8 cellular contexts compared by ENCODE assay signal in genomic region chr2:30230479-30230854, GRCh38. TPM values are rescaled to one million over a fixed set of nuclear protein-coding genes. Genes with fewer than 3 reads are reported as not detected.
DNase-seq lines count a peak whose midpoint lies in the region; ATAC-seq and TF ChIP-seq lines count a peak whose summit lies in the region.

No MANE protein-coding gene starts in this region.

- H3K4me1 ChIP-seq in BE2C = no peaks in the 10 kb centered on the region
- no peaks in the 10 kb centered on the region for H3K4me1 ChIP-seq in urinary bladder (ENCODE audit: insufficient read depth)

- peak; percentile 65 for DNase-seq in BE2C
- peak; percentile 26 for DNase-seq in NCI-H524 treated with DMSO at 0.1 percent for 48 hours (lab: John Stamatoyannopoulos, UW)
- peak; percentile 36 to 70 for DNase-seq in mesothelial cell of epicardium (ENCODE audit: low spot score in 2 of 2, unreplicated experiment in 2 of 2)
- DNase-seq in DMS 273 treated with DMSO at 0.1 percent for 48 hours (lab: John Stamatoyannopoulos, UW) = no peak
- DNase-seq in activated gamma-delta T cell (lab: John Stamatoyannopoulos, UW) = no peak

- H3K27ac ChIP-seq in urinary bladder (ENCODE audit: low read depth) = peak overlapping the region; percentile 79

- H3K36me3 ChIP-seq in BE2C (no peaks in the 10 kb centered on the region), urinary bladder (ENCODE audit: insufficient read depth) (no peaks in the 10 kb centered on the region)

- TF ChIP-seq CTCF in BE2C (IDR thresholded peaks at IDR 0.05; ENCODE audit: low read depth, low read length) = peak; percentile 34
- TF ChIP-seq CTCF in mesothelial cell of epicardium (IDR thresholded peaks at IDR 0.05; ENCODE audit: unreplicated experiment) = no peak

- peaks cover 37% of the 10 kb centered on the region for H3K4me1 Mint-ChIP-seq in dendritic cell treated with granulocyte-macrophage colony-stimulating factor and Interleukin-4, amounts not matched to agents 40 ng/mL and 50 ng/mL, for 4 days (ENCODE audit: low read depth)
- peaks cover 41% of the 10 kb centered on the region for H3K4me1 Mint-ChIP-seq in mesothelial cell of epicardium

- no peak for ATAC-seq in GM18519 (IDR thresholded peaks at IDR 0.05; ENCODE audit: low FRiP score, unreplicated experiment)

- H3K9me3 ChIP-seq in BE2C = no peaks in the 10 kb centered on the region

- intact Hi-C loops in dendritic cell treated with granulocyte-macrophage colony-stimulating factor and Interleukin-4, amounts not matched to agents 40 ng/mL and 50 ng/mL, for 4 days (cut with micrococcal nuclease) = loop anchor here (10.0 kb wide), 1 partner anchor 214 kb away; the partner anchor contains the start of gene LCLAT1

- peak overlapping the region; percentile 74 for H3K4me3 ChIP-seq in BE2C (ENCODE audit: low read depth, low read length)
- peak overlapping the region; percentile 67 for H3K4me3 ChIP-seq in urinary bladder (ENCODE audit: low read depth, low read length)

- peaks cover 20% of the 10 kb centered on the region for H3K27me3 ChIP-seq in BE2C

- WGBS in urinary bladder = 5% methylated on average over 20 of the region's 20 CpGs

- no peak overlapping the region for H3K27ac Mint-ChIP-seq in dendritic cell treated with granulocyte-macrophage colony-stimulating factor and Interleukin-4, amounts not matched to agents 40 ng/mL and 50 ng/mL, for 4 days
- peak overlapping the region; percentile 93 for H3K27ac Mint-ChIP-seq in mesothelial cell of epicardium

- H3K4me3 Mint-ChIP-seq in dendritic cell treated with granulocyte-macrophage colony-stimulating factor and Interleukin-4, amounts not matched to agents 40 ng/mL and 50 ng/mL, for 4 days = peak overlapping the region; percentile 77
- H3K4me3 Mint-ChIP-seq in mesothelial cell of epicardium = peak overlapping the region; percentile 78

- peaks cover 70% of the 10 kb centered on the region for H3K27me3 Mint-ChIP-seq in dendritic cell treated with granulocyte-macrophage colony-stimulating factor and Interleukin-4, amounts not matched to agents 40 ng/mL and 50 ng/mL, for 4 days
- H3K27me3 Mint-ChIP-seq in mesothelial cell of epicardium (ENCODE audit: low read depth) = peaks cover 6% of the 10 kb centered on the region

- H3K36me3 Mint-ChIP-seq in dendritic cell treated with granulocyte-macrophage colony-stimulating factor and Interleukin-4, amounts not matched to agents 40 ng/mL and 50 ng/mL, for 4 days (ENCODE audit: low read depth) = no peaks in the 10 kb centered on the region
- peaks cover 8% of the 10 kb centered on the region for H3K36me3 Mint-ChIP-seq in mesothelial cell of epicardium

- no peaks in the 10 kb centered on the region for H3K9me3 Mint-ChIP-seq in dendritic cell treated with granulocyte-macrophage colony-stimulating factor and Interleukin-4, amounts not matched to agents 40 ng/mL and 50 ng/mL, for 4 days
- H3K9me3 Mint-ChIP-seq in mesothelial cell of epicardium = no peaks in the 10 kb centered on the region

RNA-seq across cellular contexts. Expression of gene LBH, which starts 0.9 kb away (rescaled TPM):
- polyA plus RNA-seq in BE2C (2012; ENCODE audit: insufficient read depth, insufficient read length, low read depth) = 9.8 TPM
- total RNA-seq in mesothelial cell of epicardium (41.0 to 48.8 TPM (median 44.5 TPM) in 3 replicates), urinary bladder (48.9 TPM)
- 39.4 TPM for polyA plus RNA-seq in urinary bladder

Comparison
In these comparisons a context has a peak if more than half of its experiments do, and no peak if none do; other contexts are left out.
1. DNase-seq: peak in BE2C (single experiment), NCI-H524 treated with DMSO at 0.1 percent for 48 hours (single experiment) and mesothelial cell of epicardium (2 of 2); none in DMS 273 treated with DMSO at 0.1 percent for 48 hours (single experiment) and activated gamma-delta T cell (single experiment).